ENCODE assay signal across 10 cellular contexts in genomic region chr5:157219491-157220271, GRCh38. TPM values are rescaled to one million over a fixed set of nuclear protein-coding genes. Genes with fewer than 3 reads are reported as not detected.
DNase-seq lines count a peak whose midpoint lies in the region; ATAC-seq and TF ChIP-seq lines count a peak whose summit lies in the region.
"Had no signal": no experiment of that assay in that cellular context is flagged by ENCODE, and none has a peak within 500 bp of the region (broad histone marks: within the 10 kb centered on the region; RNA-seq: fewer than 3 reads in every experiment).

No MANE protein-coding gene starts in this region.

- no peak overlapping the region for H2AK5ac ChIP-seq in mesendoderm (ENCODE audit: low read length)

- TF ChIP-seq CTCF in esophagus squamous epithelium (IDR thresholded peaks at IDR 0.05) = no peak

- no peak overlapping the region for H4K5ac ChIP-seq in mesendoderm (ENCODE audit: low read length)

- H2BK5ac ChIP-seq in mesendoderm (ENCODE audit: low read length) = no peak overlapping the region

- H3K4me3 Mint-ChIP-seq in CD4-positive, CD25-positive, alpha-beta regulatory T cell = peak overlapping the region; percentile 19 to 72 (median 64)
- H3K4me3 Mint-ChIP-seq in activated T-helper 17 cell treated with anti-CD3 and anti-CD28 coated beads, Interleukin-2, amount 50 U/mL, for 72 hours = peak overlapping the region; percentile 74

- peaks cover 90% of the 10 kb centered on the region for H3K4me1 ChIP-seq in CD4-positive, CD25-positive, alpha-beta regulatory T cell (ENCODE audit: control insufficient read depth, insufficient read depth, low read length, poor library complexity, severe bottlenecking)
- H3K4me1 ChIP-seq in esophagus squamous epithelium (no peaks in the 10 kb centered on the region), mesendoderm (ENCODE audit: control insufficient read depth, low read depth, low read length) (no peaks in the 10 kb centered on the region)

- no peak overlapping the region for H3K4ac ChIP-seq in mesendoderm (ENCODE audit: low read depth, low read length)

- H3K27ac Mint-ChIP-seq in CD4-positive, CD25-positive, alpha-beta regulatory T cell = peak overlapping the region; percentile 90 to 98 (median 94)
- peak overlapping the region; percentile 94 for H3K27ac Mint-ChIP-seq in activated T-helper 17 cell treated with anti-CD3 and anti-CD28 coated beads, Interleukin-2, amount 50 U/mL, for 72 hours

- H3K36me3 Mint-ChIP-seq in CD4-positive, CD25-positive, alpha-beta regulatory T cell = peaks cover 64% of the 10 kb centered on the region
- H3K36me3 Mint-ChIP-seq in activated T-helper 17 cell treated with anti-CD3 and anti-CD28 coated beads, Interleukin-2, amount 50 U/mL, for 72 hours (ENCODE audit: low read depth) = peaks cover 100% of the 10 kb centered on the region

- H3K56ac ChIP-seq in mesendoderm (ENCODE audit: low read length) = no peak overlapping the region

- H2BK120ac ChIP-seq in mesendoderm (ENCODE audit: low read depth, low read length) = no peak overlapping the region

- H3K79me1 ChIP-seq in mesendoderm (ENCODE audit: low read length) = no peaks in the 10 kb centered on the region

- H3K36me3 ChIP-seq in CD4-positive, CD25-positive, alpha-beta regulatory T cell (ENCODE audit: control insufficient read depth, insufficient read depth, low read length) = peaks cover 98% of the 10 kb centered on the region
- H3K36me3 ChIP-seq in esophagus squamous epithelium = no peaks in the 10 kb centered on the region
- no peaks in the 10 kb centered on the region for H3K36me3 ChIP-seq in mesendoderm (ENCODE audit: control insufficient read depth, insufficient read depth, low read length)

- H3K4me1 Mint-ChIP-seq in CD4-positive, CD25-positive, alpha-beta regulatory T cell = peaks cover 55 to 96% (median 73%) of the 10 kb centered on the region in 4 donors
- H3K4me1 Mint-ChIP-seq in activated T-helper 17 cell treated with anti-CD3 and anti-CD28 coated beads, Interleukin-2, amount 50 U/mL, for 72 hours = peaks cover 74% of the 10 kb centered on the region

- WGBS in esophagus squamous epithelium, 2 donors = 48 to 60% methylated on average over 8 to 9 of the region's 9 CpGs
- no CpG with 5 or more reads among the region's 9 CpGs for whole genome bisulfite sequencing in mesendoderm (ENCODE audit: extremely low coverage, insufficient coverage, low lambda C conversion rate)

- no peak overlapping the region for H4K8ac ChIP-seq in mesendoderm (ENCODE audit: low read depth, low read length)

- H3K18ac ChIP-seq in mesendoderm (ENCODE audit: low read length) = no peak overlapping the region

- no peak overlapping the region for H3K4me2 ChIP-seq in mesendoderm (ENCODE audit: low read length)

- peak in 1 of 3 donors; percentile 50 for DNase-seq in CD4-positive, CD25-positive, alpha-beta regulatory T cell
- DNase-seq in COLO668 (lab: John Stamatoyannopoulos, UW; ENCODE audit: unreplicated experiment) (no peak), esophagus squamous epithelium (lab: John Stamatoyannopoulos, UW) (no peak), mesendoderm (no peak)
- no peak for DNase-seq in stimulated activated naive CD4-positive, alpha-beta T cell treated with Interleukin-2 at 50 U/mL for 16 hours (lab: John Stamatoyannopoulos, UW)

- H3K27me3 ChIP-seq in CD4-positive, CD25-positive, alpha-beta regulatory T cell (ENCODE audit: control insufficient read depth, insufficient read depth, low read length) = no peaks in the 10 kb centered on the region
- no peaks in the 10 kb centered on the region for H3K27me3 ChIP-seq in esophagus squamous epithelium
- no peaks in the 10 kb centered on the region for H3K27me3 ChIP-seq in mesendoderm (ENCODE audit: insufficient read depth, low read length, poor library complexity)

- no peak overlapping the region for H3K23ac ChIP-seq in mesendoderm (ENCODE audit: low read length)

- no peaks in the 10 kb centered on the region for H3K79me2 ChIP-seq in mesendoderm (ENCODE audit: control insufficient read depth, insufficient read depth, low read length)

- H2BK15ac ChIP-seq in mesendoderm (replicated peaks; ENCODE audit: low read depth) = no peak overlapping the region

- H3K27ac ChIP-seq in CD4-positive, CD25-positive, alpha-beta regulatory T cell (ENCODE audit: insufficient read depth, low read length, poor library complexity, severe bottlenecking) = peak overlapping the region; percentile 75
- H3K27ac ChIP-seq in esophagus squamous epithelium (no peak overlapping the region), mesendoderm (ENCODE audit: low read depth, low read length) (no peak overlapping the region)
- H3K27ac ChIP-seq: C4-2B had no signal

- H3K9me3 ChIP-seq in CD4-positive, CD25-positive, alpha-beta regulatory T cell (ENCODE audit: control insufficient read depth in 2 of 2, low read length in 2 of 2) = no peaks in the 10 kb centered on the region
- no peaks in the 10 kb centered on the region for H3K9me3 ChIP-seq in esophagus squamous epithelium

- H3K4me3 ChIP-seq in CD4-positive, CD25-positive, alpha-beta regulatory T cell (ENCODE audit: low read depth, low read length) = peak overlapping the region; percentile 9
- H3K4me3 ChIP-seq in esophagus squamous epithelium (no peak overlapping the region), mesendoderm (ENCODE audit: low read length) (no peak overlapping the region)

- no peaks in the 10 kb centered on the region for H3K27me3 Mint-ChIP-seq in CD4-positive, CD25-positive, alpha-beta regulatory T cell
- no peaks in the 10 kb centered on the region for H3K27me3 Mint-ChIP-seq in activated T-helper 17 cell treated with anti-CD3 and anti-CD28 coated beads, Interleukin-2, amount 50 U/mL, for 72 hours

- no peak overlapping the region for H3K9ac ChIP-seq in mesendoderm (ENCODE audit: low read length)

- peaks cover 0 to 3% (median 0%) of the 10 kb centered on the region in 7 donors for H3K9me3 Mint-ChIP-seq in CD4-positive, CD25-positive, alpha-beta regulatory T cell
- H3K9me3 Mint-ChIP-seq in activated T-helper 17 cell treated with anti-CD3 and anti-CD28 coated beads, Interleukin-2, amount 50 U/mL, for 72 hours = no peaks in the 10 kb centered on the region

- TF ChIP-seq POLR2A in esophagus squamous epithelium (IDR thresholded peaks at IDR 0.05) = no peak

- intact Hi-C loops in esophagus squamous epithelium (cut with DNase I) = no loop called here

- no peak for ATAC-seq in CD4-positive, CD25-positive, alpha-beta regulatory T cell (ENCODE audit: low read depth in 2 of 2)
- peak; percentile 47 for ATAC-seq in GM19043 (IDR thresholded peaks at IDR 0.05; ENCODE audit: low read depth, unreplicated experiment)
- peak; percentile 53 for ATAC-seq in HG03039 (IDR thresholded peaks at IDR 0.05; ENCODE audit: unreplicated experiment)
- peak; percentile 66 for ATAC-seq in activated T-helper 17 cell treated with anti-CD3 and anti-CD28 coated beads, Interleukin-2, amount 50 U/mL, for 72 hours (replicated peaks)

RNA-seq across cellular contexts. Expression of gene ITK, which starts 39.0 kb away (rescaled TPM):
- total RNA-seq in CD4-positive, CD25-positive, alpha-beta regulatory T cell = 550 TPM
- polyA plus RNA-seq in CD4-positive, CD25-positive, alpha-beta regulatory T cell = 100 to 1,000 TPM; 146 to 222 (median 169) TPM
- 100 to 1,000 TPM; 144 to 277 TPM for total RNA-seq in activated T-helper 17 cell treated with anti-CD3 and anti-CD28 coated beads, Interleukin-2, amount 50 U/mL, for 72 hours
- total RNA-seq in esophagus squamous epithelium = 1 to 10 TPM in 3 of 4 donors, under 1 TPM in 1; 0.53 to 5.1 (median 3.9) TPM
- polyA plus RNA-seq in mesendoderm (2013, experiment 1 of 2) = 0.15 TPM
- 0.14 TPM for polyA plus RNA-seq in mesendoderm (2013, experiment 2 of 2)
- total RNA-seq: lung microvascular endothelial cell had no signal

RNA-seq across cellular contexts. Expression of gene CYFIP2, which starts 46.2 kb away (rescaled TPM):
- 357 TPM for total RNA-seq in CD4-positive, CD25-positive, alpha-beta regulatory T cell
- polyA plus RNA-seq in CD4-positive, CD25-positive, alpha-beta regulatory T cell = 100 to 1,000 TPM; 332 to 383 (median 360) TPM
- total RNA-seq in activated T-helper 17 cell treated with anti-CD3 and anti-CD28 coated beads, Interleukin-2, amount 50 U/mL, for 72 hours = 100 to 1,000 TPM; 269 to 291 TPM
- total RNA-seq in esophagus squamous epithelium = 10 to 100 TPM in 1 of 4 donors, 1 to 10 TPM in 3; 4.2 to 10.3 (median 8.1) TPM
- polyA plus RNA-seq in mesendoderm (2013, experiment 1 of 2) = 37.7 TPM
- 37.3 TPM for polyA plus RNA-seq in mesendoderm (2013, experiment 2 of 2)

RNA-seq across cellular contexts. Expression of gene GARIN3, which starts 53.6 kb away (rescaled TPM):
- total RNA-seq in CD4-positive, CD25-positive, alpha-beta regulatory T cell = not detected
- not detected for polyA plus RNA-seq in CD4-positive, CD25-positive, alpha-beta regulatory T cell
- under 1 TPM; 0.09 to 0.85 TPM for total RNA-seq in activated T-helper 17 cell treated with anti-CD3 and anti-CD28 coated beads, Interleukin-2, amount 50 U/mL, for 72 hours
- total RNA-seq in esophagus squamous epithelium = not detected
- polyA plus RNA-seq in mesendoderm (2013, experiment 1 of 2) = not detected
- not detected for polyA plus RNA-seq in mesendoderm (2013, experiment 2 of 2)
- total RNA-seq: lung microvascular endothelial cell had no signal

Comparison
In these comparisons a context has a peak if more than half of its experiments do, and no peak if none do; other contexts are left out.
1. ATAC-seq: peak in GM19043 (single experiment), HG03039 (single experiment) and activated T-helper 17 cell treated with anti-CD3 and anti-CD28 coated beads, Interleukin-2, amount 50 U/mL, for 72 hours (single experiment); none in CD4-positive, CD25-positive, alpha-beta regulatory T cell (0 of 2).
2. RNA of gene ITK, which starts 39.0 kb away (total RNA-seq): 550 TPM in CD4-positive, CD25-positive, alpha-beta regulatory T cell (single experiment) and 144 to 277 TPM in activated T-helper 17 cell treated with anti-CD3 and anti-CD28 coated beads, Interleukin-2, amount 50 U/mL, for 72 hours; 0.53 to 5.1 TPM in esophagus squamous epithelium; every median in the first group is over 10 times any median in the second.
3. RNA of gene CYFIP2, which starts 46.2 kb away (total RNA-seq): 357 TPM in CD4-positive, CD25-positive, alpha-beta regulatory T cell (single experiment) and 269 to 291 TPM in activated T-helper 17 cell treated with anti-CD3 and anti-CD28 coated beads, Interleukin-2, amount 50 U/mL, for 72 hours; 4.2 to 10.3 TPM in esophagus squamous epithelium; every median in the first group is over 10 times any median in the second.